9 cellular contexts compared by ENCODE assay signal in the genomic region with DNA sequence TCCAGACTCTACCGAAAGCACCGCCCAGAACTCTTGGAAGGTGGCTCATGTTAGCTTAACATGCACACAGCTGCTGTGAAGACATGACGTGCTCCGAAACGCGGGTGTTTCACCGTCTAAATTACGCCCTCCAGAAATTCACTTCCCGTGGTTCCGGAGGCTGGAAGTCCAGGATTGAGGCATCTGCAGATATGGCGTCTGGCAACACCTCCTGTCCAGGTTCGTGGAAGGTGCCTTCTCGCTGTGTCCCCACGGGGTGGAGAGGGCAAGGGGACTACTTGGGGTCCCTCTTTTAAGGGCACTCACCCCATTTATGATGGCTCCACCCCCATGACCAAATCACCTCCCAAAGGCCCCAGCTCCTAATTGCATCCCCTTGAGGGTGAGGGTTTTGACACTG.
"Had no signal": no experiment of that assay in that cellular context is flagged by ENCODE, and none has a peak within 500 bp of the region (broad histone marks: within the 10 kb centered on the region; RNA-seq: fewer than 3 reads in every experiment).

No MANE protein-coding gene starts in this region.

- H2AFZ ChIP-seq: GM23248 had no signal

- DNase-seq: GM23248, GOT3, HFFc6, IMR-90, KG1 had no signal

- H3K36me3 ChIP-seq: HAP-1 had no signal

- H3K4me3 Mint-ChIP-seq: HFFc6 had no signal

- H3K9me3 ChIP-seq: HAP-1 had no signal

- FAIRE-seq: H54, K562 had no signal

- H3K4me3 ChIP-seq: GM23248, HAP-1, K562 had no signal

- H3K27ac ChIP-seq: GM23248, HL-60 had no signal

- H3K27ac Mint-ChIP-seq: HFFc6 had no signal

- H3K9ac ChIP-seq: GM23248 had no signal
